Comparison of ENCODE assay signal across 11 cellular contexts in the genomic region with DNA sequence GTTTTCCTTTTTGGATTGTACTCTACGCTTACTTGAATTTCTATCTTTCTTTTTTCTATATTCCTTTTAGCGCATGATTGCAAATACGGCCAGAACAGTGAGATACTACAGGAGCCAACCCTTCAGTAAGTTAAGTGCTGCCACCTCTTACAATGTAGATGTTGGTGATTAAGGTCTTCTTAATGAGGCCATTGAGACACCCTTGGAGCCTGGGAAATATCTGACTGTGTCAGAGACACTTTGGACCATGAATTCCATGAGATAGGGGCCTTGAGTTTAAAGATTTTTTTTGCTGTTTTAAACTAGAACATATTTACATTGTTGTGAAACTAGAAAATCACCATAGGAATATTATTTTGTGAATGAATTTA. TPM values are rescaled to one million over a fixed set of nuclear protein-coding genes. Genes with fewer than 3 reads are reported as not detected.
A peak's percentile ranks its signal among the peaks of the same experiment; 100 is the strongest.
DNase-seq lines count a peak whose midpoint lies in the region; ATAC-seq and TF ChIP-seq lines count a peak whose summit lies in the region.
"Had no signal": no experiment of that assay in that cellular context is flagged by ENCODE, and none has a peak within 500 bp of the region (broad histone marks: within the 10 kb centered on the region; RNA-seq: fewer than 3 reads in every experiment).

No MANE protein-coding gene starts in this region.

- BruUV-seq in A673 (replicated peaks; lab: Mats Ljungman, UMichigan) (no TSS peak), IMR-90 (replicated peaks; lab: Mats Ljungman, UMichigan) (no TSS peak)

- CTCF ChIA-PET in A673 (lab: Charles Lee): no interaction called here
- CTCF ChIA-PET in IMR-90 (lab: Yijun Ruan, JAX): interaction anchor here (0.7 to 1.1 kb wide), 2 partner anchors 21 to 293 kb away, joined by 3 read pairs; no protein-coding TSS in a partner anchor

- H3K36me3 ChIP-seq in A673 (ENCODE audit: insufficient read depth, low read length, poor library complexity, severe bottlenecking) (no peaks in the 10 kb centered on the region), IMR-90 (ENCODE audit: control insufficient read depth, insufficient read depth, low read length) (no peaks in the 10 kb centered on the region), colonic mucosa (no peaks in the 10 kb centered on the region), mucosa of rectum (ENCODE audit: control insufficient read depth in 2 of 2, insufficient read depth in 2 of 2, low read length in 2 of 2) (no peaks in the 10 kb centered on the region)

- DNase-seq in A673 (ENCODE audit: low spot score) (no peak), IMR-90 (no peak), colonic mucosa (no peak), MV-4-11 (lab: John Stamatoyannopoulos, UW) (no peak), NCI-H2081 treated with DMSO at 0.1 percent for 48 hours (lab: John Stamatoyannopoulos, UW) (no peak), middle frontal gyrus (ENCODE audit: extremely low spot score, low spot score) (no peak), amygdala (lab: John Stamatoyannopoulos, UW) (no peak)
- DNase-seq: activated CD4-positive, alpha-beta T cell treated with anti-CD3 and anti-CD28 coated beads for 1 hour; activated effector memory CD4-positive, alpha-beta T cell treated with Interleukin-2 at 50 U/mL for 16 hours; naive thymus-derived CD8-positive, alpha-beta T cell had no signal

- no peak for TF ChIP-seq POLR2A in IMR-90 (IDR thresholded peaks at IDR 0.05; ENCODE audit: low read depth, low read length)

- peak overlapping the region; percentile 62; the same call in 1 of the 2 replicates for H4K5ac ChIP-seq in IMR-90 (ENCODE audit: low read depth, low read length)

- peak overlapping the region; percentile 95 for H2BK15ac ChIP-seq in IMR-90 (ENCODE audit: low read depth, low read length)

- no peak for ATAC-seq in IMR-90 (ENCODE audit: low read depth)
- ATAC-seq: naive thymus-derived CD8-positive, alpha-beta T cell had no signal

- H2BK5ac ChIP-seq in IMR-90 (ENCODE audit: low read depth, low read length, poor library complexity, severe bottlenecking): peak overlapping the region; percentile 97

- peak overlapping the region; percentile 78; the same call in 1 of the 2 replicates for H3K23ac ChIP-seq in IMR-90 (ENCODE audit: low read depth, low read length)

- no peak overlapping the region for H2AK9ac ChIP-seq in IMR-90 (replicated peaks; ENCODE audit: low read depth, low read length, poor library complexity)

- intact Hi-C loops in A673 (cut with micrococcal nuclease; ENCODE audit: unreplicated experiment) (no loop called here), IMR-90 (cut with micrococcal nuclease) (no loop called here), colonic mucosa (cut with DNase I) (no loop called here)

- H3K9me1 ChIP-seq in IMR-90 (ENCODE audit: insufficient read depth, low read length): peaks cover 15% of the 10 kb centered on the region

- peak overlapping the region; percentile 97 for H2BK120ac ChIP-seq in IMR-90 (ENCODE audit: low read depth, low read length)

- H3K27ac ChIP-seq in A673 (ENCODE audit: low read depth, low read length, poor library complexity, severe bottlenecking): peak overlapping the region; percentile 58
- peak overlapping the region; percentile 18; the same call in 1 of the 2 replicates for H3K27ac ChIP-seq in IMR-90 (ENCODE audit: insufficient read depth, low read length)
- H3K27ac ChIP-seq in colonic mucosa: peak overlapping the region; percentile 39
- peak overlapping the region; percentile 9 for H3K27ac ChIP-seq in mucosa of rectum (ENCODE audit: low read depth in 2 of 2, low read length in 2 of 2)

- H3K27me3 ChIP-seq in A673 (replicated peaks; ENCODE audit: insufficient read depth, low read depth, low read length, poor library complexity) (no peaks in the 10 kb centered on the region), IMR-90 (ENCODE audit: control insufficient read depth, insufficient read depth, low read length) (no peaks in the 10 kb centered on the region), colonic mucosa (no peaks in the 10 kb centered on the region), mucosa of rectum (ENCODE audit: control insufficient read depth in 2 of 2, insufficient read depth in 2 of 2, low read length in 2 of 2) (no peaks in the 10 kb centered on the region)

- H3K79me1 ChIP-seq in IMR-90 (ENCODE audit: low read depth in 1 of 2, low read length in 2 of 2): no peaks in the 10 kb centered on the region

- POLR2A ChIA-PET in A673 (lab: Charles Lee; ENCODE audit: low non-redundant PET) (no interaction called here), IMR-90 (lab: Charles Lee; ENCODE audit: unreplicated experiment) (no interaction called here)

- H2AFZ ChIP-seq in IMR-90 (replicated peaks; ENCODE audit: low read length, poor library complexity): no peak overlapping the region

- H2BK20ac ChIP-seq in IMR-90 (ENCODE audit: low read depth, low read length): peak overlapping the region; percentile 99

- H3K9ac ChIP-seq in IMR-90 (ENCODE audit: low read depth, low read length) (no peak overlapping the region; the same call in 1 of the 2 replicates), colonic mucosa (ENCODE audit: low read depth in 2 of 2, low read length in 2 of 2) (no peak overlapping the region), mucosa of rectum (ENCODE audit: low read depth in 1 of 2, low read length in 2 of 2) (no peak overlapping the region)

- H4K8ac ChIP-seq in IMR-90 (ENCODE audit: low read depth in 2 of 2, low read length in 2 of 2): peak overlapping the region; percentile 59 to 78

- H3K9me3 ChIP-seq in A673 (ENCODE audit: low read depth, low read length, poor library complexity, severe bottlenecking): no peaks in the 10 kb centered on the region
- no peaks in the 10 kb centered on the region for H3K9me3 ChIP-seq in IMR-90 (ENCODE audit: control insufficient read depth, insufficient read depth, low read length)
- H3K9me3 ChIP-seq in colonic mucosa: no peaks in the 10 kb centered on the region
- H3K9me3 ChIP-seq in mucosa of rectum (ENCODE audit: control insufficient read depth in 2 of 2, low read length in 2 of 2): no peaks in the 10 kb centered on the region

- H3K4me2 ChIP-seq in IMR-90 (ENCODE audit: low read depth, low read length): peak overlapping the region; percentile 6; the same call in 1 of the 2 replicates

- peak overlapping the region; percentile 81; the same call in 1 of the 2 replicates for H2AK5ac ChIP-seq in IMR-90 (ENCODE audit: low read depth, low read length)

- H3K14ac ChIP-seq in IMR-90 (replicated peaks; ENCODE audit: low read depth, low read length): peak overlapping the region; percentile 95

- peak overlapping the region; percentile 93 for H3K18ac ChIP-seq in IMR-90 (ENCODE audit: low read depth, low read length)

- peak overlapping the region; percentile 88 for H3K4ac ChIP-seq in IMR-90 (ENCODE audit: low read depth, low read length)

- TF ChIP-seq CTCF in A673 (conservative IDR thresholded peaks at IDR 0.05; ENCODE audit: low read depth, low read length) (no peak), IMR-90 (conservative IDR thresholded peaks at IDR 0.05; ENCODE audit: low read depth, low read length) (no peak), colonic mucosa (IDR thresholded peaks at IDR 0.05) (no peak)

- H3K4me1 ChIP-seq in A673 (ENCODE audit: insufficient read depth, low read length, poor library complexity, severe bottlenecking): peaks cover 51% of the 10 kb centered on the region
- H3K4me1 ChIP-seq in IMR-90 (ENCODE audit: control insufficient read depth, insufficient read depth, low read length): peaks cover 26% of the 10 kb centered on the region
- no peaks in the 10 kb centered on the region for H3K4me1 ChIP-seq in colonic mucosa
- peaks cover 3 to 12% of the 10 kb centered on the region in 2 donors for H3K4me1 ChIP-seq in mucosa of rectum (ENCODE audit: control insufficient read depth in 2 of 2, insufficient read depth in 2 of 2, low read length in 2 of 2)

- peak overlapping the region; percentile 40; the same call in 1 of the 2 replicates for H3K56ac ChIP-seq in IMR-90 (ENCODE audit: extremely low read depth, insufficient read depth, low read length)

- dilution Hi-C loops in IMR-90 (cut with HindIII; ENCODE audit: low sequenced_read_pairs, unreplicated experiment): no loop called here

- in situ Hi-C loops in IMR-90 (cut with MboI; ENCODE audit: low sequenced_read_pairs): loop anchor here (25.0 kb wide), 1 partner anchor 314 kb away; the partner anchor contains the start of gene CDCA7

- peak overlapping the region; percentile 87 for H4K91ac ChIP-seq in IMR-90 (ENCODE audit: insufficient read depth, low read depth, low read length)

- no peak for TF ChIP-seq RAD21 in IMR-90 (IDR thresholded peaks at IDR 0.05; ENCODE audit: low read length)

- WGBS in IMR-90 (ENCODE audit: extremely low coverage in 2 of 2, insufficient read length in 1 of 2), 2 experiments: no CpG with 5 or more reads among the region's 3 CpGs

- H4K20me1 ChIP-seq in IMR-90 (ENCODE audit: insufficient read depth, low read length): no peaks in the 10 kb centered on the region

- H3K4me3 ChIP-seq in A673 (ENCODE audit: low read depth, low read length, poor library complexity, severe bottlenecking) (no peak overlapping the region), IMR-90 (ENCODE audit: insufficient read depth, low read depth, low read length) (no peak overlapping the region), colonic mucosa (no peak overlapping the region), mucosa of rectum (ENCODE audit: low read length in 2 of 2) (no peak overlapping the region)

TF ChIP-seq in IMR-90, 13 proteins besides CTCF, POLR2A, EP300 and RAD21:
- TF ChIP-seq RFX5 (IDR thresholded peaks at IDR 0.05; ENCODE audit: low read depth, low read length): no peak
- no peak for TF ChIP-seq MAZ (IDR thresholded peaks at IDR 0.05; ENCODE audit: borderline replicate concordance, low read depth, low read length)
- TF ChIP-seq NFE2L2 (IDR thresholded peaks at IDR 0.05; ENCODE audit: low read depth, low read length): no peak
- no peak for TF ChIP-seq CHD1 (IDR thresholded peaks at IDR 0.05; ENCODE audit: low read depth, low read length)
- TF ChIP-seq, protein P1, sequence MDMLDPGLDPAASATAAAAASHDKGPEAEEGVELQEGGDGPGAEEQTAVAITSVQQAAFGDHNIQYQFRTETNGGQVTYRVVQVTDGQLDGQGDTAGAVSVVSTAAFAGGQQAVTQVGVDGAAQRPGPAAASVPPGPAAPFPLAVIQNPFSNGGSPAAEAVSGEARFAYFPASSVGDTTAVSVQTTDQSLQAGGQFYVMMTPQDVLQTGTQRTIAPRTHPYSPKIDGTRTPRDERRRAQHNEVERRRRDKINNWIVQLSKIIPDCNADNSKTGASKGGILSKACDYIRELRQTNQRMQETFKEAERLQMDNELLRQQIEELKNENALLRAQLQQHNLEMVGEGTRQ (IDR thresholded peaks at IDR 0.05; ENCODE audit: low read depth, low read length): no peak
- no peak for TF ChIP-seq BHLHE40 (IDR thresholded peaks at IDR 0.05; ENCODE audit: low read depth, low read length)
- no peak for TF ChIP-seq MAFK (IDR thresholded peaks at IDR 0.05; ENCODE audit: low read depth, low read length)
- TF ChIP-seq RCOR1 (IDR thresholded peaks at IDR 0.05; ENCODE audit: insufficient replicate concordance, low read length): no peak
TF ChIP-seq in IMR-90: peak in this region for 0.

RNA-seq across cellular contexts. Expression of gene MAP3K20, which starts 27.1 kb away (rescaled TPM):
- 40.0 and 43.7 TPM in 2 replicates for total RNA-seq in A673 (2021)
- 84.4 and 93.0 TPM in 2 replicates for total RNA-seq in IMR-90 (2012; rRNA removed)
- 22.9 and 27.5 TPM in 2 replicates for polyA plus RNA-seq in IMR-90 (2012; rRNA removed)
- 6.0 and 6.1 TPM in 2 replicates for polyA plus RNA-seq in IMR-90 (2012; cell fraction: cytosol; rRNA removed)
- 2.9 and 14.5 TPM in 2 replicates for polyA plus RNA-seq in IMR-90 (2012; cell fraction: nucleus; rRNA removed; ENCODE audit: low replicate concordance)
- 10 to 100 TPM; 22.6 to 38.9 TPM for total RNA-seq in colonic mucosa
